ENCODE assay signal across 18 cellular contexts in the genomic region with DNA sequence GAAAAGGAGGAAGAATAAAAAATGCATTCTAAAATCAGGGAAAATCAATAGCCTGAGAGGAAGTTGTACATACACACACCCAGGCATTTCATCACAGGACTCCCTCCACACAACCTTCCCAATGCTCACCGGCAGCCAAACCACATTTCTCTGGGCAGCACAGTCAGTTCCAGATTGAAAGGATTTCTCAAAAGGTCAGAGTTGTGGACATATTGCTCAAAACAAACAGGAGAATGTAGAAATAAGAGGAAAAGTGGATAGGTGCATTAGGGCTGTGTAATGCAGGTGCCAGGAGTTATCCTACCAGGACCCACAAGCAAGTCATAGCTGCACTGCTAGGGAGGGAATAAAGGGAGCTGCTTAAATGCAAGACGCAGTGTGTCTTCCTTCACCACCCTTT.
A peak's percentile ranks its signal among the peaks of the same experiment; 100 is the strongest.
DNase-seq lines count a peak whose midpoint lies in the region; ATAC-seq, FAIRE-seq and TF ChIP-seq lines count a peak whose summit lies in the region.
"Had no signal": no experiment of that assay in that cellular context is flagged by ENCODE, and none has a peak within 500 bp of the region (broad histone marks: within the 10 kb centered on the region; RNA-seq: fewer than 3 reads in every experiment).

No MANE protein-coding gene starts in this region.

- CTCF ChIA-PET in GM10248 (lab: Yijun Ruan, JAX), result interaction anchor here (0.6 to 1.5 kb wide), 2 partner anchors 15 to 26 kb away, joined by 3 to 4 read pairs; no protein-coding TSS in a partner anchor

- TF ChIP-seq EP300 in sigmoid colon (IDR thresholded peaks at IDR 0.05) (no peak), transverse colon (IDR thresholded peaks at IDR 0.05; ENCODE audit: low read depth) (no peak)

- POLR2A ChIA-PET in GM10248 (lab: Yijun Ruan, JAX), result no interaction called here

- no peaks in the 10 kb centered on the region for H3K9me3 ChIP-seq in body of pancreas
- no peaks in the 10 kb centered on the region for H3K9me3 ChIP-seq in right atrium auricular region
- H3K9me3 ChIP-seq in sigmoid colon, result no peaks in the 10 kb centered on the region
- no peaks in the 10 kb centered on the region for H3K9me3 ChIP-seq in transverse colon
- H3K9me3 ChIP-seq: ovary had no signal

- TF ChIP-seq CTCF in body of pancreas (IDR thresholded peaks at IDR 0.05) (no peak), right atrium auricular region (IDR thresholded peaks at IDR 0.05) (no peak), sigmoid colon (IDR thresholded peaks at IDR 0.05) (no peak), GM10248 (IDR thresholded peaks at IDR 0.05; ENCODE audit: control extremely low read depth, extremely low read depth, low read depth, missing control alignments) (no peak), transverse colon (IDR thresholded peaks at IDR 0.05) (no peak)

- H3K27me3 ChIP-seq in body of pancreas (no peaks in the 10 kb centered on the region), right atrium auricular region (no peaks in the 10 kb centered on the region), sigmoid colon (no peaks in the 10 kb centered on the region), transverse colon (no peaks in the 10 kb centered on the region)
- H3K27me3 ChIP-seq: ovary had no signal

- H3K4me3 ChIP-seq in body of pancreas, result no peak overlapping the region
- no peak overlapping the region for H3K4me3 ChIP-seq in right atrium auricular region
- H3K4me3 ChIP-seq in sigmoid colon, result no peak overlapping the region
- no peak overlapping the region for H3K4me3 ChIP-seq in transverse colon
- H3K4me3 ChIP-seq: ovary, PC-9 had no signal

- DNase-seq in GM03348 (ENCODE audit: low spot score) (peak; percentile 31), body of pancreas (peak in 3 of 4 donors; percentile 11 to 37 (median 19)), right atrium auricular region (ENCODE audit: low spot score) (peak; percentile 73), sigmoid colon (peak; percentile 83), GM10248 (ENCODE audit: extremely low spot score) (no peak), transverse colon (no peak), GM12891 (ENCODE audit: insufficient read length, low spot score) (no peak)
- DNase-seq in stimulated activated CD4-positive, alpha-beta T cell treated with anti-CD3 and anti-CD28 coated beads, Interleukin-2, amount 100 ng/mL, for 24 hours, result no peak
- DNase-seq: activated gamma-delta T cell; endodermal cell; glutamatergic neuron; NCI-H2081; NCI-H69; PC-9; stimulated activated CD4-positive, alpha-beta T cell treated with anti-CD3 and anti-CD28 coated beads, Interleukin-15, amount 100 ng/mL, for 24 hours; substantia nigra had no signal

- ATAC-seq in body of pancreas, result peak; percentile 58

- no peaks in the 10 kb centered on the region for H3K4me1 ChIP-seq in body of pancreas
- H3K4me1 ChIP-seq in right atrium auricular region, result no peaks in the 10 kb centered on the region
- H3K4me1 ChIP-seq in sigmoid colon, result no peaks in the 10 kb centered on the region
- H3K4me1 ChIP-seq in transverse colon, result no peaks in the 10 kb centered on the region

- TF ChIP-seq POLR2A in body of pancreas (IDR thresholded peaks at IDR 0.05), result no peak
- TF ChIP-seq POLR2A in sigmoid colon (IDR thresholded peaks at IDR 0.05), result no peak
- TF ChIP-seq POLR2A in transverse colon (IDR thresholded peaks at IDR 0.05), result no peak
- TF ChIP-seq POLR2A in GM12891 (IDR thresholded peaks at IDR 0.05; ENCODE audit: low read depth, low read length), result no peak

- FAIRE-seq in GM12891 (lab: Jason Lieb, UNC), result no peak
- FAIRE-seq: islet of Langerhans had no signal

- intact Hi-C loops in body of pancreas (cut with DNase I), result no loop called here
- intact Hi-C loops in sigmoid colon (cut with DNase I), result no loop called here
- intact Hi-C loops in transverse colon (cut with DNase I; ENCODE audit: low total_unique reads), result no loop called here

- in situ Hi-C loops in transverse colon (cut with MboI; ENCODE audit: low pct_ligation_motif_present in 1 of 4, low pct_unique_long_range_greater_than_20kb in 1 of 4, low sequenced_read_pairs in 3 of 4), result no loop called here

- H3K27ac ChIP-seq in body of pancreas (no peak overlapping the region), right atrium auricular region (peak overlapping the region in 1 of 2 donors; percentile 39), sigmoid colon (peak overlapping the region in 2 of 4 donors; percentile 26 to 40), transverse colon (no peak overlapping the region)
- H3K27ac ChIP-seq: ovary, PC-9 had no signal

- 55 to 59% methylated on average over 2 of the region's 2 CpGs for WGBS in body of pancreas, 2 donors
- 88 to 90% methylated on average over 2 of the region's 2 CpGs for WGBS in sigmoid colon, 2 donors
- WGBS in transverse colon (ENCODE audit: low coverage in 1 of 2), 2 donors, result 71 to 82% methylated on average over 1 to 2 of the region's 2 CpGs

- H3K36me3 ChIP-seq in body of pancreas (replicated peaks in 1 of 2; ENCODE audit: insufficient read depth in 1 of 2, low read depth in 2 of 2) (no peaks in the 10 kb centered on the region), right atrium auricular region (no peaks in the 10 kb centered on the region), sigmoid colon (no peaks in the 10 kb centered on the region), transverse colon (no peaks in the 10 kb centered on the region)
- H3K36me3 ChIP-seq: ovary had no signal

TF ChIP-seq in GM12891, 5 proteins besides CTCF, POLR2A, EP300 and RAD21:
- TF ChIP-seq PAX5 (IDR thresholded peaks at IDR 0.05; ENCODE audit: insufficient read depth, low read length, severe bottlenecking) (no peak), SPI1 (IDR thresholded peaks at IDR 0.05; ENCODE audit: low read depth, low read length) (no peak), POU2F2 (IDR thresholded peaks at IDR 0.05; ENCODE audit: low read depth, low read length) (no peak), POLR2AphosphoS5 (IDR thresholded peaks at IDR 0.05; ENCODE audit: low read depth, low read length) (no peak), TAF1 (IDR thresholded peaks at IDR 0.05; ENCODE audit: low read depth, low read length) (no peak)

Comparison
In these comparisons a context has a peak if more than half of its experiments do, and no peak if none do; other contexts are left out.
1. DNase-seq: peak in GM03348 (single experiment), body of pancreas (3 of 4), right atrium auricular region (single experiment) and sigmoid colon (single experiment); none in GM10248 (single experiment), stimulated activated CD4-positive, alpha-beta T cell treated with anti-CD3 and anti-CD28 coated beads, Interleukin-2, amount 100 ng/mL, for 24 hours (0 of 2), transverse colon (single experiment) and GM12891 (single experiment).